Comparison of ENCODE assay signal across 8 cellular contexts in the genomic region with DNA sequence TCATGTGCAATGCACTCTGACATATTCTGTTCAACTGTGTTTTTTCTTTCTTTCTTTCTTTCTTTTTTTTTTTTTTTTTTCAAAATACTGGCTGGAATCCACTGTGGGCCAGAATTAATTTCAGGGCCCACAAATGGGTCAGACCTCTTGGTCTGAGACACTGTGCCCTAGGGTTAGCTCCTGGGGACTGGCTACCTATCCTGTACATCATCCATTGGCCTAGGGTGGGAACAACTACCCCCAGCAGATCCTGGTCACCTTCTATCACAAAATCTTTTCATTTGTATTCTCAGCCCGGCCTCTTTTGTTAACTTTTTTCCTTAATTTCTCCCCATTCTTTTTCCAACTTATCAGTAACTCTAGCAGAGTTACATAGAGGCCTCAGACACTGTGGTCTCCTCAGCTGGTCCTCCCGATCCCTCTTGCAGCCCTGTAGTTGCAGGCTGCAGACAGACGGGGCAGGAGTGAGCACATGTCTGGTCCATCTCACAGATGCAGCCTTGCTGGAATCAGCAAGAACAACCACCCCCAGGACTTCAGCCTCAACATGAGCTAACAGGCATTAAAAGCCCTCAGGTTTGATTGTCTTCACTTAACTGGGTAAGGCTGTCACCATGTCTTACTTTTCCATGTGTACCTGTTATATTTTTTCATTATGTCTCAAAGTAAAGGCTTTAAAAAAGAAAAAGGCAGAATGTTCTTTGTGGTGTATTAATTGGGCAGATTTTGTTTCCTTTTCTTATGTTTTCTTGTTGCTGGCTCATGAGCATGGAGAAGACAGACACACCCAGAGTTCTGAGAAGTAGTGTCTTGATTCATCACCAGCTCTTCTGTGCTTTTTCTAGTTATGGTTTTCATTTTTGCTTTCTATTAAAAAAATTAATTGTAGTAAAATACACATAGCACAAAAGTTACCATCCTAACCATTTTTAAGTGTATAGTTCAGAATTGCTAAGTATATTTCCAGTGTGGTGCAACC. TPM values are rescaled to one million over a fixed set of nuclear protein-coding genes. Genes with fewer than 3 reads are reported as not detected.
DNase-seq lines count a peak whose midpoint lies in the region; ATAC-seq, FAIRE-seq and TF ChIP-seq lines count a peak whose summit lies in the region.

No MANE protein-coding gene starts in this region.

- no peaks in the 10 kb centered on the region for H4K20me1 ChIP-seq in endothelial cell of umbilical vein (replicated peaks; ENCODE audit: control insufficient read depth, extremely low read depth, insufficient read depth, low read length)

- DNase-seq in AG10803 (ENCODE audit: low read depth) (peak; percentile 43), NCI-H226 (peak; percentile 29), endothelial cell of umbilical vein (ENCODE audit: low read depth, low spot score) (peak; percentile 60), naive B cell (peak; percentile 48), tibial artery (peak; percentile 60 to 77)
- DNase-seq in activated CD4-positive, alpha-beta memory T cell treated with anti-CD3 and anti-CD28 coated beads for 36 hours = peak; percentile 75

- no peaks in the 10 kb centered on the region for H3K79me2 ChIP-seq in endothelial cell of umbilical vein (ENCODE audit: control insufficient read depth, insufficient read depth, low read length)

- no TSS peak for BruUV-seq in endothelial cell of umbilical vein (replicated peaks; lab: Mats Ljungman, UMichigan)

- H3K9me3 ChIP-seq in endothelial cell of umbilical vein (replicated peaks; ENCODE audit: control insufficient read depth, insufficient read depth, low read length) = no peaks in the 10 kb centered on the region
- no peaks in the 10 kb centered on the region for H3K9me3 ChIP-seq in tibial artery

- no peak for TF ChIP-seq POLR2A in endothelial cell of umbilical vein (IDR thresholded peaks at IDR 0.05; ENCODE audit: low read depth, low read length)

- no peaks in the 10 kb centered on the region for H3K9me1 ChIP-seq in endothelial cell of umbilical vein (replicated peaks; ENCODE audit: control insufficient read depth, extremely low read depth, insufficient read depth, low read length)

- intact Hi-C loops in activated CD4-positive, alpha-beta memory T cell treated with anti-CD3 and anti-CD28 coated beads for 36 hours (cut with micrococcal nuclease) = loop anchor here (1.0 to 5.0 kb wide), 4 partner anchors 12 to 123 kb away; no protein-coding TSS in a partner anchor
- intact Hi-C loops in endothelial cell of umbilical vein (cut with micrococcal nuclease) (loop anchor here (1.0 kb wide), 2 partner anchors 31 to 114 kb away; no protein-coding TSS in a partner anchor), tibial artery (cut with DNase I; ENCODE audit: low total_unique reads) (no loop called here)

- dilution Hi-C loops in endothelial cell of umbilical vein (cut with MboI; ENCODE audit: extremely low pct_ligation_motif_present, low sequenced_read_pairs) = no loop called here

- H3K36me3 ChIP-seq in endothelial cell of umbilical vein (ENCODE audit: control insufficient read depth in 2 of 2, extremely low read depth in 1 of 2, insufficient read depth in 2 of 2, low read length in 2 of 2) = no peaks in the 10 kb centered on the region
- H3K36me3 ChIP-seq in tibial artery = no peaks in the 10 kb centered on the region

- H2AFZ ChIP-seq in endothelial cell of umbilical vein (ENCODE audit: low read depth, low read length) = no peak overlapping the region

- TF ChIP-seq CTCF in AG10803 (conservative IDR thresholded peaks at IDR 0.05; ENCODE audit: low read length) (peak; percentile 60), endothelial cell of umbilical vein (IDR thresholded peaks at IDR 0.05; ENCODE audit: extremely low read depth in 1 of 2, insufficient read depth in 1 of 2, low read depth in 1 of 2, low read length in 2 of 2) (peak; percentile 62 to 75), tibial artery (IDR thresholded peaks at IDR 0.05) (peak; percentile 41 to 66)

- H3K4me3 Mint-ChIP-seq in activated CD4-positive, alpha-beta memory T cell treated with anti-CD3 and anti-CD28 coated beads for 36 hours = no peak overlapping the region
- peak overlapping the region in 1 of 8 donors; percentile 17 for H3K4me3 Mint-ChIP-seq in naive B cell

- peaks cover 49% of the 10 kb centered on the region for H3K4me1 Mint-ChIP-seq in activated CD4-positive, alpha-beta memory T cell treated with anti-CD3 and anti-CD28 coated beads for 36 hours (ENCODE audit: low read depth)
- peaks cover 11 to 19% (median 16%) of the 10 kb centered on the region in 3 donors for H3K4me1 Mint-ChIP-seq in naive B cell

- peak; percentile 86 for FAIRE-seq in endothelial cell of umbilical vein (lab: Jason Lieb, UNC)

- H3K27me3 ChIP-seq in endothelial cell of umbilical vein (ENCODE audit: control insufficient read depth in 2 of 2, insufficient read depth in 2 of 2, low read length in 2 of 2) = no peaks in the 10 kb centered on the region
- no peaks in the 10 kb centered on the region for H3K27me3 ChIP-seq in tibial artery

- H3K36me3 Mint-ChIP-seq in activated CD4-positive, alpha-beta memory T cell treated with anti-CD3 and anti-CD28 coated beads for 36 hours = no peaks in the 10 kb centered on the region
- H3K36me3 Mint-ChIP-seq in naive B cell = no peaks in the 10 kb centered on the region

- H3K4me3 ChIP-seq in AG10803 (ENCODE audit: low read length) = no peak overlapping the region
- no peak overlapping the region for H3K4me3 ChIP-seq in endothelial cell of umbilical vein (replicated peaks in 1 of 3; ENCODE audit: insufficient read depth in 1 of 3, low read depth in 1 of 3, low read length in 3 of 3)
- H3K4me3 ChIP-seq in tibial artery = no peak overlapping the region

- H3K27me3 Mint-ChIP-seq in activated CD4-positive, alpha-beta memory T cell treated with anti-CD3 and anti-CD28 coated beads for 36 hours = no peaks in the 10 kb centered on the region
- H3K27me3 Mint-ChIP-seq in naive B cell = no peaks in the 10 kb centered on the region

- no peak overlapping the region for H3K4me2 ChIP-seq in endothelial cell of umbilical vein (ENCODE audit: insufficient read depth, low read length)

- H3K9ac ChIP-seq in endothelial cell of umbilical vein (replicated peaks; ENCODE audit: extremely low read depth, insufficient read depth, low read length) = no peak overlapping the region

- no peaks in the 10 kb centered on the region for H3K9me3 Mint-ChIP-seq in activated CD4-positive, alpha-beta memory T cell treated with anti-CD3 and anti-CD28 coated beads for 36 hours
- no peaks in the 10 kb centered on the region for H3K9me3 Mint-ChIP-seq in naive B cell

- H3K27ac Mint-ChIP-seq in activated CD4-positive, alpha-beta memory T cell treated with anti-CD3 and anti-CD28 coated beads for 36 hours = peak overlapping the region; percentile 73
- peak overlapping the region in 3 of 6 donors; percentile 9 to 55 (median 54) for H3K27ac Mint-ChIP-seq in naive B cell

- CTCF ChIA-PET in activated CD4-positive, alpha-beta memory T cell treated with anti-CD3 and anti-CD28 coated beads for 36 hours (lab: Charles Lee) = interaction anchor here (0.6 to 2.3 kb wide), 15 partner anchors 9 to 125 kb away, joined by 3 to 10 read pairs (median 5); partner anchors contain the start of gene TXLNB
- CTCF ChIA-PET in endothelial cell of umbilical vein (lab: Charles Lee) = interaction anchor here (0.6 to 2.1 kb wide), 13 partner anchors 9 to 393 kb away, joined by 3 to 14 read pairs (median 4); no protein-coding TSS in a partner anchor

- no peak overlapping the region for H3K27ac ChIP-seq in endothelial cell of umbilical vein (ENCODE audit: insufficient read depth, low read depth, low read length)
- H3K27ac ChIP-seq in tibial artery = peak overlapping the region; percentile 45 to 55

- ATAC-seq in GM18861 (IDR thresholded peaks at IDR 0.05; ENCODE audit: unreplicated experiment) = peak; percentile 99
- peak; percentile 87 for ATAC-seq in HG03025 (IDR thresholded peaks at IDR 0.05; ENCODE audit: low FRiP score, unreplicated experiment)
- peak; percentile 90 to 97 for ATAC-seq in naive B cell (ENCODE audit: low read depth in 2 of 2)

- H3K4me1 ChIP-seq in endothelial cell of umbilical vein (ENCODE audit: control insufficient read depth, extremely low read depth, insufficient read depth, low read length) = no peaks in the 10 kb centered on the region
- peaks cover 0 to 34% (median 14%) of the 10 kb centered on the region in 4 donors for H3K4me1 ChIP-seq in tibial artery

- POLR2A ChIA-PET in activated CD4-positive, alpha-beta memory T cell treated with anti-CD3 and anti-CD28 coated beads for 36 hours (lab: Charles Lee) = interaction anchor here (1.6 to 2.6 kb wide), 3 partner anchors 12 to 105 kb away, joined by 3 to 11 read pairs (median 3); no protein-coding TSS in a partner anchor
- POLR2A ChIA-PET in endothelial cell of umbilical vein (lab: Charles Lee) = interaction anchor here (0.9 kb wide), 1 partner anchor 12 kb away, joined by 4 read pairs; no protein-coding TSS in a partner anchor

TF ChIP-seq in endothelial cell of umbilical vein, 7 proteins besides CTCF, POLR2A, EP300 and RAD21:
- TF ChIP-seq JUN (IDR thresholded peaks at IDR 0.05; ENCODE audit: borderline replicate concordance, insufficient read depth, insufficient read length, low read depth) (no peak), MYC (IDR thresholded peaks at IDR 0.05; ENCODE audit: low read depth, low read length) (no peak), MAX (IDR thresholded peaks at IDR 0.05; ENCODE audit: insufficient read depth, insufficient read length) (no peak), FOS (IDR thresholded peaks at IDR 0.05; ENCODE audit: borderline replicate concordance, insufficient read depth, low read length) (no peak), GATA2 (IDR thresholded peaks at IDR 0.05; ENCODE audit: insufficient read depth, insufficient read length, low read depth, low read length) (no peak), EZH2 (IDR thresholded peaks at IDR 0.05; ENCODE audit: borderline replicate concordance, low read depth, low read length, severe bottlenecking) (no peak), POLR2AphosphoS5 (IDR thresholded peaks at IDR 0.05; ENCODE audit: insufficient read depth, low read depth, low read length) (no peak)

RNA-seq across cellular contexts. Expression of gene TXLNB, which starts 41.2 kb away (rescaled TPM):
- under 1 TPM; 0.17 to 0.31 TPM for total RNA-seq in activated CD4-positive, alpha-beta memory T cell treated with anti-CD3 and anti-CD28 coated beads for 36 hours
- 0.18 and 0.28 TPM in 2 replicates for total RNA-seq in endothelial cell of umbilical vein
- 0.03 and 0.04 TPM in 2 replicates for polyA plus RNA-seq in endothelial cell of umbilical vein
- polyA plus RNA-seq in endothelial cell of umbilical vein (2011; cell fraction: cytosol; rRNA removed) = 0.04 and 0.06 TPM in 2 replicates
- 0.14 and 0.16 TPM in 2 replicates for polyA plus RNA-seq in endothelial cell of umbilical vein (2011; cell fraction: nucleus; rRNA removed)
- polyA plus RNA-seq in endothelial cell of umbilical vein (2012) = 0.10 and 0.17 TPM in 2 replicates
- 0.06 TPM in 1 of 2 replicates, not detected in the other for polyA minus RNA-seq in endothelial cell of umbilical vein
- polyA minus RNA-seq in endothelial cell of umbilical vein (2011; cell fraction: cytosol; rRNA and poly(A)+ RNA removed) = not detected
- polyA minus RNA-seq in endothelial cell of umbilical vein (2011; cell fraction: nucleus; rRNA and poly(A)+ RNA removed) = 0.10 and 0.14 TPM in 2 replicates
- 1 to 10 TPM in 2 of 6 donors, under 1 TPM in 4; 0.35 to 2.1 (median 0.74) TPM for polyA plus RNA-seq in naive B cell (ENCODE audit: low read depth in 6 of 6)
